1 cellular context compared by ENCODE assay signal in the genomic region with DNA sequence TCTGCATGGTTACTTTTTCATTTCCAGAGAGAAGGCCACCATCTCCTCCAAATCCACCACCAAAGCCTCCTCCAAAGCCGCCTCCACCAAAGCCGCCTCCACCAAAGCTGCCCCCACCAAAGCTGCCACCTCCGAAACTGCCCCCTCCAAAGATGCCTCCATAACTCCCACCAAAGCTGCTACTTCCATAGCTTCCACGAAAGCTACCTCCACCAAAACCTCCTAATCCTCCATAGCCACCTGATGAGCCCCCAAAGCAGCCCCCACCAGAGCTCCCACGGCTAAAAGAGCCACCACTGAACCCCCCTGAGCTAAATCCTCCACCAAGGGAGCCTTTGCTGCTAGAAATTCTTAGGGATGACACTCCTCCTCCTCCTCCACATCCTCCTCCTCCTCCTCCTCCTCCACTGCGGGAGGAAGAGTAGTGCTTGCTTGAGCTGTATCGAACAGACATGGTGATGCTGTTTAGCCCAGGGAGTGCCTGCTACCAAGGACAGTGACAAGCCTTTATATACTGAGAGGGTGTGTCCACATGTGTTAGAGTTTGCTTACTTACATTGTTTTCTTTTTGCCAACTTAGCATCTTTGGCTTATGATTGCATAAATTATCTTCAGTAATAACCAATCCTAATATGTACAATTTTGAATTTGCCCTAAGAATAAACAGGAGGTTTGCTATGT.
TF ChIP-seq lines count a peak whose summit lies in the region.

A gene (minus strand): TSS at position 483 of the 681 bp plus-strand sequence. CDS start 29 bp downstream, at position 454.

TF ChIP-seq in HEK293, 187 proteins besides CTCF, POLR2A, EP300 and RAD21 (continued from another document):
- TF ChIP-seq GLIS2 (tag by site-specific recombination; IDR thresholded peaks at IDR 0.05): 0 out of 2 replicates have a peak, but pooled peaks have one; percentile 14
- TF ChIP-seq ZNF585B (tag by site-specific recombination; IDR thresholded peaks at IDR 0.05): no peak
- TF ChIP-seq ZNF354C (tag by site-specific recombination; IDR thresholded peaks at IDR 0.05; ENCODE audit: borderline replicate concordance, low read depth): no peak
- TF ChIP-seq ZNF10 (tag by site-specific recombination; IDR thresholded peaks at IDR 0.05): no peak
- TF ChIP-seq, protein P1, sequence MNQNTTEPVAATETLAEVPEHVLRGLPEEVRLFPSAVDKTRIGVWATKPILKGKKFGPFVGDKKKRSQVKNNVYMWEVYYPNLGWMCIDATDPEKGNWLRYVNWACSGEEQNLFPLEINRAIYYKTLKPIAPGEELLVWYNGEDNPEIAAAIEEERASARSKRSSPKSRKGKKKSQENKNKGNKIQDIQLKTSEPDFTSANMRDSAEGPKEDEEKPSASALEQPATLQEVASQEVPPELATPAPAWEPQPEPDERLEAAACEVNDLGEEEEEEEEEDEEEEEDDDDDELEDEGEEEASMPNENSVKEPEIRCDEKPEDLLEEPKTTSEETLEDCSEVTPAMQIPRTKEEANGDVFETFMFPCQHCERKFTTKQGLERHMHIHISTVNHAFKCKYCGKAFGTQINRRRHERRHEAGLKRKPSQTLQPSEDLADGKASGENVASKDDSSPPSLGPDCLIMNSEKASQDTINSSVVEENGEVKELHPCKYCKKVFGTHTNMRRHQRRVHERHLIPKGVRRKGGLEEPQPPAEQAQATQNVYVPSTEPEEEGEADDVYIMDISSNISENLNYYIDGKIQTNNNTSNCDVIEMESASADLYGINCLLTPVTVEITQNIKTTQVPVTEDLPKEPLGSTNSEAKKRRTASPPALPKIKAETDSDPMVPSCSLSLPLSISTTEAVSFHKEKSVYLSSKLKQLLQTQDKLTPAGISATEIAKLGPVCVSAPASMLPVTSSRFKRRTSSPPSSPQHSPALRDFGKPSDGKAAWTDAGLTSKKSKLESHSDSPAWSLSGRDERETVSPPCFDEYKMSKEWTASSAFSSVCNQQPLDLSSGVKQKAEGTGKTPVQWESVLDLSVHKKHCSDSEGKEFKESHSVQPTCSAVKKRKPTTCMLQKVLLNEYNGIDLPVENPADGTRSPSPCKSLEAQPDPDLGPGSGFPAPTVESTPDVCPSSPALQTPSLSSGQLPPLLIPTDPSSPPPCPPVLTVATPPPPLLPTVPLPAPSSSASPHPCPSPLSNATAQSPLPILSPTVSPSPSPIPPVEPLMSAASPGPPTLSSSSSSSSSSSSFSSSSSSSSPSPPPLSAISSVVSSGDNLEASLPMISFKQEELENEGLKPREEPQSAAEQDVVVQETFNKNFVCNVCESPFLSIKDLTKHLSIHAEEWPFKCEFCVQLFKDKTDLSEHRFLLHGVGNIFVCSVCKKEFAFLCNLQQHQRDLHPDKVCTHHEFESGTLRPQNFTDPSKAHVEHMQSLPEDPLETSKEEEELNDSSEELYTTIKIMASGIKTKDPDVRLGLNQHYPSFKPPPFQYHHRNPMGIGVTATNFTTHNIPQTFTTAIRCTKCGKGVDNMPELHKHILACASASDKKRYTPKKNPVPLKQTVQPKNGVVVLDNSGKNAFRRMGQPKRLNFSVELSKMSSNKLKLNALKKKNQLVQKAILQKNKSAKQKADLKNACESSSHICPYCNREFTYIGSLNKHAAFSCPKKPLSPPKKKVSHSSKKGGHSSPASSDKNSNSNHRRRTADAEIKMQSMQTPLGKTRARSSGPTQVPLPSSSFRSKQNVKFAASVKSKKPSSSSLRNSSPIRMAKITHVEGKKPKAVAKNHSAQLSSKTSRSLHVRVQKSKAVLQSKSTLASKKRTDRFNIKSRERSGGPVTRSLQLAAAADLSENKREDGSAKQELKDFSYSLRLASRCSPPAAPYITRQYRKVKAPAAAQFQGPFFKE (tag by site-specific recombination; IDR thresholded peaks at IDR 0.05; ENCODE audit: borderline replicate concordance): no peak
- no peak for TF ChIP-seq ZNF292 (tag by site-specific recombination; IDR thresholded peaks at IDR 0.05; ENCODE audit: borderline replicate concordance, low read depth)
- no peak for TF ChIP-seq SETDB1 (IDR thresholded peaks at IDR 0.05; ENCODE audit: insufficient read length, low read length)
- TF ChIP-seq ZNF2 (tag by site-specific recombination; IDR thresholded peaks at IDR 0.05): no peak
- TF ChIP-seq WT1 (tag by site-specific recombination; IDR thresholded peaks at IDR 0.05): no peak
- no peak for TF ChIP-seq ZNF426 (tag by site-specific recombination; IDR thresholded peaks at IDR 0.05)
- no peak for TF ChIP-seq ZNF529 (tag by site-specific recombination; IDR thresholded peaks at IDR 0.05; ENCODE audit: insufficient replicate concordance)
- TF ChIP-seq, protein P2, sequence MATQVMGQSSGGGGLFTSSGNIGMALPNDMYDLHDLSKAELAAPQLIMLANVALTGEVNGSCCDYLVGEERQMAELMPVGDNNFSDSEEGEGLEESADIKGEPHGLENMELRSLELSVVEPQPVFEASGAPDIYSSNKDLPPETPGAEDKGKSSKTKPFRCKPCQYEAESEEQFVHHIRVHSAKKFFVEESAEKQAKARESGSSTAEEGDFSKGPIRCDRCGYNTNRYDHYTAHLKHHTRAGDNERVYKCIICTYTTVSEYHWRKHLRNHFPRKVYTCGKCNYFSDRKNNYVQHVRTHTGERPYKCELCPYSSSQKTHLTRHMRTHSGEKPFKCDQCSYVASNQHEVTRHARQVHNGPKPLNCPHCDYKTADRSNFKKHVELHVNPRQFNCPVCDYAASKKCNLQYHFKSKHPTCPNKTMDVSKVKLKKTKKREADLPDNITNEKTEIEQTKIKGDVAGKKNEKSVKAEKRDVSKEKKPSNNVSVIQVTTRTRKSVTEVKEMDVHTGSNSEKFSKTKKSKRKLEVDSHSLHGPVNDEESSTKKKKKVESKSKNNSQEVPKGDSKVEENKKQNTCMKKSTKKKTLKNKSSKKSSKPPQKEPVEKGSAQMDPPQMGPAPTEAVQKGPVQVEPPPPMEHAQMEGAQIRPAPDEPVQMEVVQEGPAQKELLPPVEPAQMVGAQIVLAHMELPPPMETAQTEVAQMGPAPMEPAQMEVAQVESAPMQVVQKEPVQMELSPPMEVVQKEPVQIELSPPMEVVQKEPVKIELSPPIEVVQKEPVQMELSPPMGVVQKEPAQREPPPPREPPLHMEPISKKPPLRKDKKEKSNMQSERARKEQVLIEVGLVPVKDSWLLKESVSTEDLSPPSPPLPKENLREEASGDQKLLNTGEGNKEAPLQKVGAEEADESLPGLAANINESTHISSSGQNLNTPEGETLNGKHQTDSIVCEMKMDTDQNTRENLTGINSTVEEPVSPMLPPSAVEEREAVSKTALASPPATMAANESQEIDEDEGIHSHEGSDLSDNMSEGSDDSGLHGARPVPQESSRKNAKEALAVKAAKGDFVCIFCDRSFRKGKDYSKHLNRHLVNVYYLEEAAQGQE (tag by site-specific recombination; IDR thresholded peaks at IDR 0.05): peak; percentile 94
- no peak for TF ChIP-seq ZBTB20 (tag by site-specific recombination; IDR thresholded peaks at IDR 0.05)
- TF ChIP-seq, protein P3, sequence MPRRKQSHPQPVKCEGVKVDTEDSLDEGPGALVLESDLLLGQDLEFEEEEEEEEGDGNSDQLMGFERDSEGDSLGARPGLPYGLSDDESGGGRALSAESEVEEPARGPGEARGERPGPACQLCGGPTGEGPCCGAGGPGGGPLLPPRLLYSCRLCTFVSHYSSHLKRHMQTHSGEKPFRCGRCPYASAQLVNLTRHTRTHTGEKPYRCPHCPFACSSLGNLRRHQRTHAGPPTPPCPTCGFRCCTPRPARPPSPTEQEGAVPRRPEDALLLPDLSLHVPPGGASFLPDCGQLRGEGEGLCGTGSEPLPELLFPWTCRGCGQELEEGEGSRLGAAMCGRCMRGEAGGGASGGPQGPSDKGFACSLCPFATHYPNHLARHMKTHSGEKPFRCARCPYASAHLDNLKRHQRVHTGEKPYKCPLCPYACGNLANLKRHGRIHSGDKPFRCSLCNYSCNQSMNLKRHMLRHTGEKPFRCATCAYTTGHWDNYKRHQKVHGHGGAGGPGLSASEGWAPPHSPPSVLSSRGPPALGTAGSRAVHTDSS (tag by site-specific recombination; IDR thresholded peaks at IDR 0.05): peak; percentile 59
- no peak for TF ChIP-seq GLI2 (tag by site-specific recombination; IDR thresholded peaks at IDR 0.05; ENCODE audit: borderline replicate concordance, low read depth)
- TF ChIP-seq ZNF514 (tag by site-specific recombination; IDR thresholded peaks at IDR 0.05): no peak
- TF ChIP-seq, protein P4, sequence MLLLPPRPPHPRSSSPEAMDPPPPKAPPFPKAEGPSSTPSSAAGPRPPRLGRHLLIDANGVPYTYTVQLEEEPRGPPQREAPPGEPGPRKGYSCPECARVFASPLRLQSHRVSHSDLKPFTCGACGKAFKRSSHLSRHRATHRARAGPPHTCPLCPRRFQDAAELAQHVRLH (tag by site-specific recombination; IDR thresholded peaks at IDR 0.05): no peak
- TF ChIP-seq ZXDB (tag by site-specific recombination; IDR thresholded peaks at IDR 0.05): no peak
- TF ChIP-seq, protein P5, sequence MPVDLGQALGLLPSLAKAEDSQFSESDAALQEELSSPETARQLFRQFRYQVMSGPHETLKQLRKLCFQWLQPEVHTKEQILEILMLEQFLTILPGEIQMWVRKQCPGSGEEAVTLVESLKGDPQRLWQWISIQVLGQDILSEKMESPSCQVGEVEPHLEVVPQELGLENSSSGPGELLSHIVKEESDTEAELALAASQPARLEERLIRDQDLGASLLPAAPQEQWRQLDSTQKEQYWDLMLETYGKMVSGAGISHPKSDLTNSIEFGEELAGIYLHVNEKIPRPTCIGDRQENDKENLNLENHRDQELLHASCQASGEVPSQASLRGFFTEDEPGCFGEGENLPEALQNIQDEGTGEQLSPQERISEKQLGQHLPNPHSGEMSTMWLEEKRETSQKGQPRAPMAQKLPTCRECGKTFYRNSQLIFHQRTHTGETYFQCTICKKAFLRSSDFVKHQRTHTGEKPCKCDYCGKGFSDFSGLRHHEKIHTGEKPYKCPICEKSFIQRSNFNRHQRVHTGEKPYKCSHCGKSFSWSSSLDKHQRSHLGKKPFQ (tag by site-specific recombination; IDR thresholded peaks at IDR 0.05): no peak
